8 cellular contexts compared by ENCODE assay signal in genomic region chr5:111072949-111073682, GRCh38. TPM values are rescaled to one million over a fixed set of nuclear protein-coding genes. Genes with fewer than 3 reads are reported as not detected.
DNase-seq lines count a peak whose midpoint lies in the region; ATAC-seq and TF ChIP-seq lines count a peak whose summit lies in the region.

No MANE protein-coding gene starts in this region.

- H4K20me1 ChIP-seq in BLaER1 treated with 17β-estradiol and CSF1 and Interleukin-3, amounts not matched to agents 10 nM and 100 nM, result no peaks in the 10 kb centered on the region

- H3K9me3 ChIP-seq in BLaER1 treated with 17β-estradiol and CSF1 and Interleukin-3, amounts not matched to agents 10 nM and 100 nM (replicated peaks in 1 of 11), result no peaks in the 10 kb centered on the region
- no peaks in the 10 kb centered on the region for H3K9me3 ChIP-seq in HUES48 (ENCODE audit: control insufficient read depth, insufficient read depth, low read length)
- H3K9me3 ChIP-seq in iPS-18c (ENCODE audit: control insufficient read depth, insufficient read depth, low read length), result no peaks in the 10 kb centered on the region
- H3K9me3 ChIP-seq in spleen, result no peaks in the 10 kb centered on the region

- peaks cover 67% of the 10 kb centered on the region for H3K27me3 Mint-ChIP-seq in T-helper 1 cell treated with Interleukin-12 subunit alpha and Interleukin-12 subunit beta and Interleukin-4 antibody, amounts not matched to agents 30 μg/mL and 1 μg/mL, for 36 hours (ENCODE audit: low read depth)

- peak overlapping the region; percentile 90 for H3K4me3 Mint-ChIP-seq in T-helper 1 cell treated with Interleukin-12 subunit alpha and Interleukin-12 subunit beta and Interleukin-4 antibody, amounts not matched to agents 30 μg/mL and 1 μg/mL, for 36 hours

- H3K4me2 ChIP-seq in BLaER1 treated with 17β-estradiol and CSF1 and Interleukin-3, amounts not matched to agents 10 nM and 100 nM, result peak overlapping the region; percentile 69 to 93 (median 89)

- in situ Hi-C loops in astrocyte of the cerebellum (cut with HindIII; ENCODE audit: low sequenced_read_pairs), result no loop called here

- H3K27ac Mint-ChIP-seq in T-helper 1 cell treated with Interleukin-12 subunit alpha and Interleukin-12 subunit beta and Interleukin-4 antibody, amounts not matched to agents 30 μg/mL and 1 μg/mL, for 36 hours, result no peak overlapping the region

- no peak for TF ChIP-seq POLR2A in spleen (IDR thresholded peaks at IDR 0.05)

- peaks cover 14% of the 10 kb centered on the region for H3K4me1 Mint-ChIP-seq in T-helper 1 cell treated with Interleukin-12 subunit alpha and Interleukin-12 subunit beta and Interleukin-4 antibody, amounts not matched to agents 30 μg/mL and 1 μg/mL, for 36 hours (ENCODE audit: low read depth)

- DNase-seq in astrocyte of the cerebellum (ENCODE audit: low read depth) (no peak), spleen (peak; percentile 85), NCI-H226 (no peak)

- 1 to 3% (median 2%) methylated on average over 44 of the region's 44 CpGs for WGBS in spleen, 5 donors

- peak overlapping the region in 2 of 11 experiments; percentile 4 to 19; a peak in 3 of 22 replicates for H3K27ac ChIP-seq in BLaER1 treated with 17β-estradiol and CSF1 and Interleukin-3, amounts not matched to agents 10 nM and 100 nM
- H3K27ac ChIP-seq in HUES48 (ENCODE audit: low read depth, low read length) (peak overlapping the region; percentile 9), spleen (peak overlapping the region in 3 of 8 donors; percentile 11 to 61 (median 14))

- peaks cover 7 to 16% (median 13%) of the 10 kb centered on the region in 10 experiments; a peak in 17 of 20 replicates for H3K4me1 ChIP-seq in BLaER1 treated with 17β-estradiol and CSF1 and Interleukin-3, amounts not matched to agents 10 nM and 100 nM
- H3K4me1 ChIP-seq in HUES48 (ENCODE audit: control insufficient read depth, insufficient read depth, low read length) (peaks cover 10% of the 10 kb centered on the region), spleen (peaks cover 0 to 37% (median 19%) of the 10 kb centered on the region in 6 donors)

- TF ChIP-seq CTCF in astrocyte of the cerebellum (IDR thresholded peaks at IDR 0.05; ENCODE audit: low read depth, low read length, missing control alignments) (peak; percentile 9), spleen (IDR thresholded peaks at IDR 0.05 in 8 of 11, conservative IDR thresholded peaks at IDR 0.05 in 3 of 11) (no peak)

- peak overlapping the region; percentile 4 to 65 (median 48); a peak in 19 of 22 replicates for H3K9ac ChIP-seq in BLaER1 treated with 17β-estradiol and CSF1 and Interleukin-3, amounts not matched to agents 10 nM and 100 nM
- 0 out of 2 replicates have a peak overlapping the region, but pooled peaks have one; percentile 18 for H3K9ac ChIP-seq in HUES48 (ENCODE audit: low read depth, low read length)

- intact Hi-C loops in spleen (cut with DNase I; ENCODE audit: low total_unique reads), result no loop called here

- ATAC-seq in GM21390 (IDR thresholded peaks at IDR 0.05; ENCODE audit: unreplicated experiment), result peak; percentile 71

- H3K9me3 Mint-ChIP-seq in T-helper 1 cell treated with Interleukin-12 subunit alpha and Interleukin-12 subunit beta and Interleukin-4 antibody, amounts not matched to agents 30 μg/mL and 1 μg/mL, for 36 hours, result no peaks in the 10 kb centered on the region

- peaks cover 0 to 13% (median 6%) of the 10 kb centered on the region in 11 experiments; a peak in 4 of 22 replicates for H3K27me3 ChIP-seq in BLaER1 treated with 17β-estradiol and CSF1 and Interleukin-3, amounts not matched to agents 10 nM and 100 nM
- H3K27me3 ChIP-seq in HUES48 (ENCODE audit: control insufficient read depth, insufficient read depth, low read length) (peaks cover 68% of the 10 kb centered on the region), spleen (replicated peaks in 1 of 7) (peaks cover 0 to 79% (median 30%) of the 10 kb centered on the region in 7 donors)

- H3K36me3 ChIP-seq in BLaER1 treated with 17β-estradiol and CSF1 and Interleukin-3, amounts not matched to agents 10 nM and 100 nM, result no peaks in the 10 kb centered on the region
- H3K36me3 ChIP-seq in HUES48 (ENCODE audit: control insufficient read depth, insufficient read depth, low read length) (no peaks in the 10 kb centered on the region), spleen (no peaks in the 10 kb centered on the region)

- H3K4me3 ChIP-seq in BLaER1 treated with 17β-estradiol and CSF1 and Interleukin-3, amounts not matched to agents 10 nM and 100 nM, result peak overlapping the region; percentile 55 to 72 (median 58)
- H3K4me3 ChIP-seq in HUES48 (ENCODE audit: low read depth, low read length) (peak overlapping the region; percentile 78), astrocyte of the cerebellum (ENCODE audit: low read depth, low read length) (peak overlapping the region; percentile 57), iPS-18c (ENCODE audit: insufficient read depth, low read depth, low read length) (peak overlapping the region; percentile 75), spleen (peak overlapping the region; percentile 22 to 72 (median 46))

- no peaks in the 10 kb centered on the region for H3K36me3 Mint-ChIP-seq in T-helper 1 cell treated with Interleukin-12 subunit alpha and Interleukin-12 subunit beta and Interleukin-4 antibody, amounts not matched to agents 30 μg/mL and 1 μg/mL, for 36 hours (ENCODE audit: low read depth)

RNA-seq across cellular contexts. Expression of gene TSLP, which starts 1.6 kb away (rescaled TPM):
- 1 to 10 TPM in 2 of 7 donors, under 1 TPM in 4, not detected in 1; 0.34 to 1.1 (median 0.90) TPM for total RNA-seq in spleen
- under 1 TPM; 0.35 to 0.45 (median 0.41) TPM for polyA plus RNA-seq in spleen

RNA-seq across cellular contexts. Expression of gene WDR36, which starts 19.0 kb away (rescaled TPM):
- 10 to 100 TPM; 25.0 to 36.1 (median 29.1) TPM for total RNA-seq in spleen
- polyA plus RNA-seq in spleen, result 1 to 10 TPM; 7.9 to 9.6 (median 8.8) TPM
